In the genomic region with DNA sequence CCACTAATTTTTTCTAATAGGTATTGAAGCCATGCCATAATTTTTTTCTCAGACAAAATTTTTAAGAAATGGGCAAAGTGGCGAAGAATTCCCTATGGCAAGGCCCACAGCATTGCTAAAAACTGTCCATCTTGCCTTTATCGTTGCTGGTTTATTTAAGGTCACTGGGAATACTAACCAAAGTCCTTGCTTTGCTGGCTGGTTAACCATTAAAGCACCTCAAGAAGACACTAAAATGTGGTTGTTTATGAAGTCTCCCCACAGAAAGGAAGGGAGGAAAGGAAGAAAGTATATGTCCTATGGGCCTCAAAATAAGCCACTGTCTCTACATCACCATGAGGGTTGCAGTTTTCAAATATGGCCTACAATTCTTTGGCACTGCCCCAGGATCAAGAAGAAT, we compare ENCODE assay signal across 12 cellular contexts. TPM values are rescaled to one million over a fixed set of nuclear protein-coding genes. Genes with fewer than 3 reads are reported as not detected.
DNase-seq lines count a peak whose midpoint lies in the region; ATAC-seq and TF ChIP-seq lines count a peak whose summit lies in the region.
"Had no signal": no experiment of that assay in that cellular context is flagged by ENCODE, and none has a peak within 500 bp of the region (broad histone marks: within the 10 kb centered on the region; RNA-seq: fewer than 3 reads in every experiment).

No MANE protein-coding gene starts in this region.

- H3K4me1 ChIP-seq in Peyer's patch (peaks cover 0 to 16% (median 3%) of the 10 kb centered on the region in 4 donors), subcutaneous abdominal adipose tissue (ENCODE audit: control insufficient read depth in 5 of 5, insufficient read depth in 5 of 5, low read length in 5 of 5) (peaks cover 24 to 84% (median 81%) of the 10 kb centered on the region in 5 donors)

- H3K36me3 Mint-ChIP-seq in brain (peaks cover 3% of the 10 kb centered on the region), naive B cell (peaks cover 8 to 11% of the 10 kb centered on the region in 2 donors)

- TF ChIP-seq POLR2A in Peyer's patch (IDR thresholded peaks at IDR 0.05) = no peak
- TF ChIP-seq POLR2A in GM18505 (IDR thresholded peaks at IDR 0.05; ENCODE audit: borderline replicate concordance, extremely low read depth, insufficient read depth, insufficient read length) = no peak

- ATAC-seq in naive B cell (ENCODE audit: low read depth in 2 of 2) = no peak
- ATAC-seq in GM18505 (IDR thresholded peaks at IDR 0.05; ENCODE audit: unreplicated experiment) = no peak
- no peak for ATAC-seq in esophagus mucosa
- ATAC-seq: activated T-cell treated with anti-CD3 and anti-CD28 coated beads, Interleukin-2, amount 50 U/mL, for 4 hours; left colon had no signal

- H3K9me3 ChIP-seq in Peyer's patch (no peaks in the 10 kb centered on the region), subcutaneous abdominal adipose tissue (ENCODE audit: control insufficient read depth in 5 of 5, low read length in 5 of 5) (no peaks in the 10 kb centered on the region)
- H3K9me3 ChIP-seq: pancreas had no signal

- DNase-seq in Peyer's patch = peak in 1 of 3 donors; percentile 0
- no peak for DNase-seq in naive B cell
- no peak for DNase-seq in NCI-H446 (lab: John Stamatoyannopoulos, UW)
- DNase-seq: activated T-cell treated with anti-CD3 and anti-CD28 coated beads, Interleukin-2, amount 50 U/mL, for 4 hours; CD4-positive, CD25-positive, alpha-beta regulatory T cell; left colon; NCI-H2081; pancreas had no signal

- peaks cover 3% of the 10 kb centered on the region for H3K27me3 Mint-ChIP-seq in brain
- no peaks in the 10 kb centered on the region for H3K27me3 Mint-ChIP-seq in naive B cell
- H3K27me3 Mint-ChIP-seq: CD4-positive, CD25-positive, alpha-beta regulatory T cell had no signal

- H3K27ac Mint-ChIP-seq in brain = peak overlapping the region in 4 of 5 experiments; percentile 15 to 95 (median 81)
- H3K27ac Mint-ChIP-seq in naive B cell = peak overlapping the region in 4 of 6 donors; percentile 17 to 65 (median 61)

- H3K4me3 ChIP-seq in Peyer's patch (no peak overlapping the region), subcutaneous abdominal adipose tissue (ENCODE audit: low read depth in 1 of 5, low read length in 5 of 5) (no peak overlapping the region)
- H3K4me3 ChIP-seq: pancreas had no signal

- H3K27me3 ChIP-seq in Peyer's patch (no peaks in the 10 kb centered on the region), subcutaneous abdominal adipose tissue (ENCODE audit: control insufficient read depth in 5 of 5, insufficient read depth in 4 of 5, low read length in 5 of 5) (no peaks in the 10 kb centered on the region)
- H3K27me3 ChIP-seq: pancreas had no signal

- H3K9ac ChIP-seq in subcutaneous abdominal adipose tissue (ENCODE audit: low read length in 5 of 5) = peak overlapping the region in 2 of 5 donors; percentile 4 to 20

- H3K4me3 Mint-ChIP-seq in brain (no peak overlapping the region), naive B cell (peak overlapping the region in 4 of 8 donors; percentile 47 to 64 (median 52))
- H3K4me3 Mint-ChIP-seq: activated T-cell treated with anti-CD3 and anti-CD28 coated beads, Interleukin-2, amount 50 U/mL, for 4 hours had no signal

- H3K4me1 Mint-ChIP-seq in brain (peaks cover 67% of the 10 kb centered on the region), naive B cell (peaks cover 53 to 94% (median 84%) of the 10 kb centered on the region in 3 donors)

- TF ChIP-seq CTCF in Peyer's patch (IDR thresholded peaks at IDR 0.05) = no peak
- no peak for TF ChIP-seq CTCF in brain (conservative IDR thresholded peaks at IDR 0.05)

- H3K36me3 ChIP-seq in Peyer's patch (no peaks in the 10 kb centered on the region), subcutaneous abdominal adipose tissue (ENCODE audit: control insufficient read depth in 5 of 5, insufficient read depth in 5 of 5, low read length in 5 of 5) (no peaks in the 10 kb centered on the region)
- H3K36me3 ChIP-seq: pancreas had no signal

- H3K27ac ChIP-seq in Peyer's patch = peak overlapping the region; percentile 11 to 63 (median 34)
- H3K27ac ChIP-seq in subcutaneous abdominal adipose tissue (ENCODE audit: low read depth, low read length) = peak overlapping the region; percentile 85
- H3K27ac ChIP-seq: pancreas had no signal

- H3K9me3 Mint-ChIP-seq in brain = no peaks in the 10 kb centered on the region
- H3K9me3 Mint-ChIP-seq in naive B cell = no peaks in the 10 kb centered on the region
- H3K9me3 Mint-ChIP-seq: activated T-cell treated with anti-CD3 and anti-CD28 coated beads, Interleukin-2, amount 50 U/mL, for 4 hours; CD4-positive, CD25-positive, alpha-beta regulatory T cell had no signal

RNA-seq across cellular contexts. Expression of a gene that starts 13.3 kb away (rescaled TPM):
- total RNA-seq in Peyer's patch (10 to 100 TPM; 12.8 to 64.4 (median 16.0) TPM), esophagus mucosa (9.3 TPM)
- polyA plus RNA-seq in brain (ENCODE audit: insufficient read depth, low read depth, low replicate concordance) (48.1 TPM), naive B cell (ENCODE audit: low read depth in 6 of 6) (100 to 1,000 TPM in 5 of 6 donors, 10 to 100 TPM in 1; 71.3 to 177 (median 131) TPM)
